ENCODE assay signal across 8 cellular contexts in genomic region chr18:46174317-46175039, GRCh38.
A peak's percentile ranks its signal among the peaks of the same experiment; 100 is the strongest.
DNase-seq lines count a peak whose midpoint lies in the region; ATAC-seq, FAIRE-seq and TF ChIP-seq lines count a peak whose summit lies in the region.

No MANE protein-coding gene starts in this region.

- H3K27ac ChIP-seq in A549 (peak overlapping the region; percentile 92 to 98), smooth muscle cell (ENCODE audit: low read depth) (peak overlapping the region; percentile 47)

- peak overlapping the region; percentile 99 for H3K4me3 Mint-ChIP-seq in T-helper 17 cell

- no peak for TF ChIP-seq EP300 in A549 (IDR thresholded peaks at IDR 0.05)

- H3K4me2 ChIP-seq in A549 (peak overlapping the region; percentile 78), smooth muscle cell (peak overlapping the region; percentile 83)

- in situ Hi-C loops in astrocyte of the spinal cord (cut with HindIII; ENCODE audit: low sequenced_read_pairs): no loop called here

- peak overlapping the region; percentile 96 for H3K27ac Mint-ChIP-seq in T-helper 17 cell

- peaks cover 28% of the 10 kb centered on the region for H3K4me1 Mint-ChIP-seq in T-helper 17 cell

- peaks cover 17% of the 10 kb centered on the region for H3K4me1 ChIP-seq in A549
- peaks cover 8% of the 10 kb centered on the region for H3K4me1 ChIP-seq in smooth muscle cell (ENCODE audit: low read depth)

- H3K36me3 ChIP-seq in smooth muscle cell (ENCODE audit: low read depth): no peaks in the 10 kb centered on the region

- peaks cover 5% of the 10 kb centered on the region for H3F3A ChIP-seq in smooth muscle cell (ENCODE audit: low read depth)

- H3K27me3 ChIP-seq in smooth muscle cell (ENCODE audit: low read depth): no peaks in the 10 kb centered on the region

- peaks cover 54% of the 10 kb centered on the region for H4K20me1 ChIP-seq in smooth muscle cell (ENCODE audit: low read depth)

- peak overlapping the region; percentile 86 for H3K9ac ChIP-seq in smooth muscle cell (ENCODE audit: low read depth)

- TF ChIP-seq RAD21 in A549 (conservative IDR thresholded peaks at IDR 0.05 in 1 of 2, IDR thresholded peaks at IDR 0.05 in 1 of 2): no peak

- TF ChIP-seq POLR2A in A549 (IDR thresholded peaks at IDR 0.05; ENCODE audit: low read length): no peak

- no peak for TF ChIP-seq CTCF in A549 (IDR thresholded peaks at IDR 0.05)
- TF ChIP-seq CTCF in astrocyte of the spinal cord (IDR thresholded peaks at IDR 0.05; ENCODE audit: low read depth, low read length): peak; percentile 30
- TF ChIP-seq CTCF in smooth muscle cell (IDR thresholded peaks at IDR 0.05; ENCODE audit: borderline replicate concordance, insufficient read depth, poor library complexity, severe bottlenecking): no peak

- peaks cover 54% of the 10 kb centered on the region for H3K79me2 ChIP-seq in smooth muscle cell (ENCODE audit: low read depth)

- H3K4me3 ChIP-seq in A549 (peak overlapping the region; percentile 98), astrocyte of the spinal cord (ENCODE audit: low read depth, low read length) (peak overlapping the region; percentile 94), iPS-18c (ENCODE audit: insufficient read depth, low read depth, low read length) (peak overlapping the region; percentile 85), smooth muscle cell (peak overlapping the region; percentile 72)

- peaks cover 3% of the 10 kb centered on the region for H3K36me3 Mint-ChIP-seq in T-helper 17 cell (ENCODE audit: low read depth)

- peak overlapping the region; percentile 83 for H2AFZ ChIP-seq in smooth muscle cell (ENCODE audit: low read depth)

- POLR2A ChIA-PET in A549 (lab: Yijun Ruan, JAX): no interaction called here

- H3K9me3 ChIP-seq in A549 (no peaks in the 10 kb centered on the region), T-helper 17 cell (ENCODE audit: control insufficient read depth, low read length, poor library complexity, severe bottlenecking) (no peaks in the 10 kb centered on the region), iPS-18c (ENCODE audit: control insufficient read depth, insufficient read depth, low read length) (no peaks in the 10 kb centered on the region), smooth muscle cell (replicated peaks; ENCODE audit: low read depth) (no peaks in the 10 kb centered on the region)

- FAIRE-seq in A549 (lab: Jason Lieb, UNC): no peak

- ATAC-seq in A549: peak in 1 of 2 experiments; percentile 14; a peak in 3 of 6 replicates
- peak; percentile 25 for ATAC-seq in GM18907 (IDR thresholded peaks at IDR 0.05; ENCODE audit: unreplicated experiment)
- ATAC-seq in HG03439 (IDR thresholded peaks at IDR 0.05; ENCODE audit: unreplicated experiment): peak; percentile 12
- no peak for ATAC-seq in T-helper 17 cell
- ATAC-seq in GM18858 (IDR thresholded peaks at IDR 0.05; ENCODE audit: unreplicated experiment): no peak

- CTCF ChIA-PET in A549 (lab: Yijun Ruan, JAX): interaction anchor here (0.8 to 6.0 kb wide), 29 partner anchors 9 to 499 kb away, joined by 3 to 103 read pairs (median 7); partner anchors contain the start of gene LOXHD1

- 6% methylated on average over 10 of the region's 71 CpGs for WGBS in A549 (ENCODE audit: missing lambda C conversion rate)
- WGBS in smooth muscle cell (ENCODE audit: low lambda C conversion rate): 1% methylated on average over 45 of the region's 71 CpGs

- H3K27me3 Mint-ChIP-seq in T-helper 17 cell: no peaks in the 10 kb centered on the region

- DNase-seq in A549 (ENCODE audit: low read depth in 1 of 2, low spot score in 1 of 2) (no peak), T-helper 17 cell (peak; percentile 13 to 22 (median 16)), astrocyte of the spinal cord (ENCODE audit: low read depth, low spot score) (peak; percentile 41), smooth muscle cell (lab: John Stamatoyannopoulos, UW; ENCODE audit: unreplicated experiment) (no peak)

TF ChIP-seq in A549, 52 proteins besides CTCF, POLR2A, EP300 and RAD21:
- TF ChIP-seq FOXS1 (CRISPR knock-in tag; IDR thresholded peaks at IDR 0.05) (no peak), HOXA7 (CRISPR knock-in tag; IDR thresholded peaks at IDR 0.05) (no peak), RFX5 (IDR thresholded peaks at IDR 0.05) (no peak), CBX2 (IDR thresholded peaks at IDR 0.05; ENCODE audit: borderline replicate concordance, low read depth) (no peak), HEYL (CRISPR knock-in tag; IDR thresholded peaks at IDR 0.05) (no peak), HOXB13 (CRISPR knock-in tag; IDR thresholded peaks at IDR 0.05; ENCODE audit: low read depth) (no peak), SREBF2 (IDR thresholded peaks at IDR 0.05) (no peak), ZSCAN20 (CRISPR knock-in tag; IDR thresholded peaks at IDR 0.05) (no peak), ZNF302 (CRISPR knock-in tag; IDR thresholded peaks at IDR 0.05) (no peak), ZC3H11A (IDR thresholded peaks at IDR 0.05) (no peak), NFE2L2 (conservative IDR thresholded peaks at IDR 0.05; ENCODE audit: low read length) (no peak), ZFP36 (IDR thresholded peaks at IDR 0.05; ENCODE audit: borderline replicate concordance, partially characterized antibody) (no peak)
- TF ChIP-seq, protein P1, sequence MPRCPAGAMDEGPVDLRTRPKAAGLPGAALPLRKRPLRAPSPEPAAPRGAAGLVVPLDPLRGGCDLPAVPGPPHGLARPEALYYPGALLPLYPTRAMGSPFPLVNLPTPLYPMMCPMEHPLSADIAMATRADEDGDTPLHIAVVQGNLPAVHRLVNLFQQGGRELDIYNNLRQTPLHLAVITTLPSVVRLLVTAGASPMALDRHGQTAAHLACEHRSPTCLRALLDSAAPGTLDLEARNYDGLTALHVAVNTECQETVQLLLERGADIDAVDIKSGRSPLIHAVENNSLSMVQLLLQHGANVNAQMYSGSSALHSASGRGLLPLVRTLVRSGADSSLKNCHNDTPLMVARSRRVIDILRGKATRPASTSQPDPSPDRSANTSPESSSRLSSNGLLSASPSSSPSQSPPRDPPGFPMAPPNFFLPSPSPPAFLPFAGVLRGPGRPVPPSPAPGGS (IDR thresholded peaks at IDR 0.05): no peak
- TF ChIP-seq, protein P2, sequence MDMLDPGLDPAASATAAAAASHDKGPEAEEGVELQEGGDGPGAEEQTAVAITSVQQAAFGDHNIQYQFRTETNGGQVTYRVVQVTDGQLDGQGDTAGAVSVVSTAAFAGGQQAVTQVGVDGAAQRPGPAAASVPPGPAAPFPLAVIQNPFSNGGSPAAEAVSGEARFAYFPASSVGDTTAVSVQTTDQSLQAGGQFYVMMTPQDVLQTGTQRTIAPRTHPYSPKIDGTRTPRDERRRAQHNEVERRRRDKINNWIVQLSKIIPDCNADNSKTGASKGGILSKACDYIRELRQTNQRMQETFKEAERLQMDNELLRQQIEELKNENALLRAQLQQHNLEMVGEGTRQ (IDR thresholded peaks at IDR 0.05): no peak
- TF ChIP-seq, protein P3, sequence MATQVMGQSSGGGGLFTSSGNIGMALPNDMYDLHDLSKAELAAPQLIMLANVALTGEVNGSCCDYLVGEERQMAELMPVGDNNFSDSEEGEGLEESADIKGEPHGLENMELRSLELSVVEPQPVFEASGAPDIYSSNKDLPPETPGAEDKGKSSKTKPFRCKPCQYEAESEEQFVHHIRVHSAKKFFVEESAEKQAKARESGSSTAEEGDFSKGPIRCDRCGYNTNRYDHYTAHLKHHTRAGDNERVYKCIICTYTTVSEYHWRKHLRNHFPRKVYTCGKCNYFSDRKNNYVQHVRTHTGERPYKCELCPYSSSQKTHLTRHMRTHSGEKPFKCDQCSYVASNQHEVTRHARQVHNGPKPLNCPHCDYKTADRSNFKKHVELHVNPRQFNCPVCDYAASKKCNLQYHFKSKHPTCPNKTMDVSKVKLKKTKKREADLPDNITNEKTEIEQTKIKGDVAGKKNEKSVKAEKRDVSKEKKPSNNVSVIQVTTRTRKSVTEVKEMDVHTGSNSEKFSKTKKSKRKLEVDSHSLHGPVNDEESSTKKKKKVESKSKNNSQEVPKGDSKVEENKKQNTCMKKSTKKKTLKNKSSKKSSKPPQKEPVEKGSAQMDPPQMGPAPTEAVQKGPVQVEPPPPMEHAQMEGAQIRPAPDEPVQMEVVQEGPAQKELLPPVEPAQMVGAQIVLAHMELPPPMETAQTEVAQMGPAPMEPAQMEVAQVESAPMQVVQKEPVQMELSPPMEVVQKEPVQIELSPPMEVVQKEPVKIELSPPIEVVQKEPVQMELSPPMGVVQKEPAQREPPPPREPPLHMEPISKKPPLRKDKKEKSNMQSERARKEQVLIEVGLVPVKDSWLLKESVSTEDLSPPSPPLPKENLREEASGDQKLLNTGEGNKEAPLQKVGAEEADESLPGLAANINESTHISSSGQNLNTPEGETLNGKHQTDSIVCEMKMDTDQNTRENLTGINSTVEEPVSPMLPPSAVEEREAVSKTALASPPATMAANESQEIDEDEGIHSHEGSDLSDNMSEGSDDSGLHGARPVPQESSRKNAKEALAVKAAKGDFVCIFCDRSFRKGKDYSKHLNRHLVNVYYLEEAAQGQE (IDR thresholded peaks at IDR 0.05): no peak

Comparison
In these comparisons a context has a peak if more than half of its experiments do, and no peak if none do; other contexts are left out.
1. ATAC-seq: peak in GM18907 (single experiment) and HG03439 (single experiment); none in T-helper 17 cell (single experiment) and GM18858 (single experiment).
2. DNase-seq: peak in T-helper 17 cell (3 of 3) and astrocyte of the spinal cord (single experiment); none in A549 (0 of 2) and smooth muscle cell (single experiment).
3. Peak in every context shown above with its lines, with median percentiles within 50 percentile points of each other: H3K4me3 ChIP-seq.